In genomic region chr3:12461097-12461649, GRCh38 we compare ENCODE assay signal across 29 cellular contexts. TPM values are rescaled to one million over a fixed set of nuclear protein-coding genes. Genes with fewer than 3 reads are reported as not detected.
DNase-seq lines count a peak whose midpoint lies in the region; ATAC-seq and TF ChIP-seq lines count a peak whose summit lies in the region.
"Had no signal": no experiment of that assay in that cellular context is flagged by ENCODE, and none has a peak within 500 bp of the region (broad histone marks: within the 10 kb centered on the region; RNA-seq: fewer than 3 reads in every experiment).

No MANE protein-coding gene starts in this region.

- H3K36me3 Mint-ChIP-seq in CD14-positive monocyte (peaks cover 0 to 2% of the 10 kb centered on the region in 2 donors), endodermal cell (ENCODE audit: low read depth) (no peaks in the 10 kb centered on the region)
- no peaks in the 10 kb centered on the region for H3K36me3 Mint-ChIP-seq in naive thymus-derived CD4-positive, alpha-beta T cell
- H3K36me3 Mint-ChIP-seq: CD8-positive, alpha-beta memory T cell; natural killer cell had no signal

- no peak for DNase-seq in CD14-positive monocyte (ENCODE audit: low spot score)
- peak; percentile 4 for DNase-seq in EH (ENCODE audit: low read depth)
- DNase-seq in naive thymus-derived CD4-positive, alpha-beta T cell = no peak
- DNase-seq in NCI-H82 (lab: John Stamatoyannopoulos, UW) = no peak
- no peak for DNase-seq in endodermal cell
- DNase-seq in NCI-H2029 (lab: John Stamatoyannopoulos, UW) = no peak
- DNase-seq: activated CD4-positive, alpha-beta T cell treated with anti-CD3 and anti-CD28 coated beads, Interleukin-2, amount 50 U/mL, for 1 hour; activated CD8-positive, alpha-beta memory T cell treated with anti-CD3 and anti-CD28 coated beads, Interleukin-2, amount 50 U/mL, for 48 hours; activated gamma-delta T cell treated with Interleukin-2 at 50 U/mL for 16 hours; amygdala; CD8-positive, alpha-beta memory T cell; DMS153; effector memory CD8-positive, alpha-beta T cell; foreskin melanocyte; GF-D8; hypothalamus; KG1; left lung; natural killer cell; NCI-H524 treated with DMSO at 0.1 percent for 48 hours; pancreas; right cardiac atrium; SJCRH30; upper lobe of left lung had no signal

- H3K4me3 Mint-ChIP-seq in CD14-positive monocyte = no peak overlapping the region
- peak overlapping the region in 1 of 10 donors; percentile 50 for H3K4me3 Mint-ChIP-seq in naive thymus-derived CD4-positive, alpha-beta T cell
- no peak overlapping the region for H3K4me3 Mint-ChIP-seq in endodermal cell
- H3K4me3 Mint-ChIP-seq: CD8-positive, alpha-beta memory T cell; effector memory CD8-positive, alpha-beta T cell; natural killer cell; T-helper 1 cell treated with Interleukin-12 subunit alpha and Interleukin-12 subunit beta and Interleukin-4 antibody, amounts not matched to agents 30 μg/mL and 1 μg/mL, for 36 hours had no signal

- intact Hi-C loops in CD14-positive monocyte (cut with micrococcal nuclease) = no loop called here
- intact Hi-C loops in naive thymus-derived CD4-positive, alpha-beta T cell (cut with micrococcal nuclease) = no loop called here

- no peak overlapping the region for H3K9ac ChIP-seq in endodermal cell (ENCODE audit: extremely low read depth, low read length, poor library complexity, severe bottlenecking)

- H3K9me3 Mint-ChIP-seq in CD14-positive monocyte (peaks cover 0 to 3% (median 0%) of the 10 kb centered on the region in 7 donors), endodermal cell (no peaks in the 10 kb centered on the region)
- H3K9me3 Mint-ChIP-seq in naive thymus-derived CD4-positive, alpha-beta T cell = peaks cover 0 to 9% (median 0%) of the 10 kb centered on the region in 11 donors
- H3K9me3 Mint-ChIP-seq: CD8-positive, alpha-beta memory T cell; effector memory CD8-positive, alpha-beta T cell; natural killer cell; T-helper 1 cell treated with Interleukin-12 subunit alpha and Interleukin-12 subunit beta and Interleukin-4 antibody, amounts not matched to agents 30 μg/mL and 1 μg/mL, for 36 hours had no signal

- peaks cover 0 to 11% of the 10 kb centered on the region in 2 donors for H3K4me1 ChIP-seq in naive thymus-derived CD4-positive, alpha-beta T cell (ENCODE audit: control insufficient read depth in 2 of 2, insufficient read depth in 2 of 2, low read length in 2 of 2)
- no peaks in the 10 kb centered on the region for H3K4me1 ChIP-seq in endodermal cell (ENCODE audit: control insufficient read depth, insufficient read depth, low read length)
- H3K4me1 ChIP-seq: breast epithelium, pancreas, SJCRH30 had no signal

- POLR2A ChIA-PET in naive thymus-derived CD4-positive, alpha-beta T cell (lab: Charles Lee) = interaction anchor here (2.2 kb wide), 1 partner anchor 22 kb away, joined by 8 read pairs; the partner anchor contains the start of gene TSEN2

- no peaks in the 10 kb centered on the region for H3K9me3 ChIP-seq in naive thymus-derived CD4-positive, alpha-beta T cell (ENCODE audit: control insufficient read depth in 2 of 3, low read length in 3 of 3)
- H3K9me3 ChIP-seq in endodermal cell (ENCODE audit: control insufficient read depth, low read length) = no peaks in the 10 kb centered on the region
- H3K9me3 ChIP-seq: breast epithelium, esophagus muscularis mucosa, left lung, pancreas, SJCRH30, upper lobe of left lung had no signal

- TF ChIP-seq CTCF in CD14-positive monocyte (IDR thresholded peaks at IDR 0.05) (no peak), endodermal cell (conservative IDR thresholded peaks at IDR 0.05) (no peak)

- H3K27ac ChIP-seq in naive thymus-derived CD4-positive, alpha-beta T cell (ENCODE audit: low read depth, low read length) = no peak overlapping the region
- no peak overlapping the region for H3K27ac ChIP-seq in endodermal cell (ENCODE audit: low read depth, low read length)
- H3K27ac ChIP-seq: breast epithelium, esophagus muscularis mucosa, left lung, pancreas, SJCRH30 had no signal

- H3K4me1 Mint-ChIP-seq in CD14-positive monocyte (peaks cover 64% of the 10 kb centered on the region), endodermal cell (peaks cover 10% of the 10 kb centered on the region)
- H3K4me1 Mint-ChIP-seq in naive thymus-derived CD4-positive, alpha-beta T cell = peaks cover 3 to 29% (median 21%) of the 10 kb centered on the region in 7 donors

- WGBS in endodermal cell (ENCODE audit: insufficient coverage in 1 of 2, insufficient read length in 1 of 2), 2 experiments = 90% methylated on average over 6 to 7 of the region's 7 CpGs

- peak; percentile 37; the same call in 2 of the 3 replicates for ATAC-seq in SK-N-SH treated with all-trans-retinoic acid at 6 μM for 48 hours
- ATAC-seq in naive thymus-derived CD4-positive, alpha-beta T cell = no peak
- no peak for ATAC-seq in GM19395 (IDR thresholded peaks at IDR 0.05; ENCODE audit: unreplicated experiment)
- ATAC-seq: effector memory CD8-positive, alpha-beta T cell; left lung; natural killer cell; pancreas had no signal

- H3K27ac Mint-ChIP-seq in CD14-positive monocyte = peak overlapping the region in 5 of 7 donors; percentile 65 to 96 (median 94)
- peak overlapping the region in 5 of 9 donors; percentile 1 to 62 (median 44) for H3K27ac Mint-ChIP-seq in naive thymus-derived CD4-positive, alpha-beta T cell
- H3K27ac Mint-ChIP-seq in endodermal cell = no peak overlapping the region
- H3K27ac Mint-ChIP-seq: effector memory CD8-positive, alpha-beta T cell; natural killer cell; T-helper 1 cell treated with Interleukin-12 subunit alpha and Interleukin-12 subunit beta and Interleukin-4 antibody, amounts not matched to agents 30 μg/mL and 1 μg/mL, for 36 hours had no signal

- H3K27me3 ChIP-seq in naive thymus-derived CD4-positive, alpha-beta T cell (ENCODE audit: control insufficient read depth in 2 of 2, insufficient read depth in 2 of 2, low read length in 2 of 2) = no peaks in the 10 kb centered on the region
- peaks cover 32% of the 10 kb centered on the region for H3K27me3 ChIP-seq in endodermal cell (ENCODE audit: control insufficient read depth, insufficient read depth, low read length, poor library complexity, severe bottlenecking)
- H3K27me3 ChIP-seq: breast epithelium, left lung, pancreas, SJCRH30, upper lobe of left lung had no signal

- H3K4me3 ChIP-seq in naive thymus-derived CD4-positive, alpha-beta T cell (ENCODE audit: low read length) = no peak overlapping the region
- H3K4me3 ChIP-seq in endodermal cell (ENCODE audit: low read length) = no peak overlapping the region
- H3K4me3 ChIP-seq: breast epithelium, esophagus muscularis mucosa, left lung, pancreas, SJCRH30, upper lobe of left lung had no signal

- no peaks in the 10 kb centered on the region for H3K27me3 Mint-ChIP-seq in CD14-positive monocyte (ENCODE audit: low read depth in 3 of 3)
- no peaks in the 10 kb centered on the region for H3K27me3 Mint-ChIP-seq in naive thymus-derived CD4-positive, alpha-beta T cell
- H3K27me3 Mint-ChIP-seq in endodermal cell (ENCODE audit: insufficient read depth) = peaks cover 30% of the 10 kb centered on the region
- H3K27me3 Mint-ChIP-seq: CD8-positive, alpha-beta memory T cell; effector memory CD8-positive, alpha-beta T cell had no signal

- H3K36me3 ChIP-seq in naive thymus-derived CD4-positive, alpha-beta T cell (ENCODE audit: control insufficient read depth in 2 of 3, insufficient read depth in 3 of 3, low read length in 3 of 3) = no peaks in the 10 kb centered on the region
- no peaks in the 10 kb centered on the region for H3K36me3 ChIP-seq in endodermal cell (ENCODE audit: control insufficient read depth, insufficient read depth, low read length)
- H3K36me3 ChIP-seq: breast epithelium, esophagus muscularis mucosa, left lung, pancreas, SJCRH30, upper lobe of left lung had no signal

- CTCF ChIA-PET in naive thymus-derived CD4-positive, alpha-beta T cell (lab: Charles Lee) = interaction anchor here (0.7 to 1.1 kb wide), 2 partner anchors 13 to 19 kb away, joined by 3 to 5 read pairs; no protein-coding TSS in a partner anchor

TF ChIP-seq in SK-N-SH treated with all-trans-retinoic acid at 6 μM for 48 hours, 23 proteins besides CTCF, POLR2A, EP300 and RAD21:
- TF ChIP-seq ARNTL (CRISPR knock-in tag; IDR thresholded peaks at IDR 0.05; ENCODE audit: borderline replicate concordance, low read depth) (no peak), SNAI2 (CRISPR knock-in tag; IDR thresholded peaks at IDR 0.05) (no peak), BACH2 (CRISPR knock-in tag; IDR thresholded peaks at IDR 0.05; ENCODE audit: borderline replicate concordance) (no peak), CSDC2 (CRISPR knock-in tag; IDR thresholded peaks at IDR 0.05) (no peak), ZFP30 (CRISPR knock-in tag; IDR thresholded peaks at IDR 0.05) (no peak), PPARA (CRISPR knock-in tag; IDR thresholded peaks at IDR 0.05; ENCODE audit: borderline replicate concordance) (no peak)
TF ChIP-seq in SK-N-SH treated with all-trans-retinoic acid at 6 μM for 48 hours: peak in this region for 0.

RNA-seq across cellular contexts. Expression of gene TSEN2, which starts 23.1 kb away (rescaled TPM):
- polyA plus RNA-seq in CD14-positive monocyte = 1 to 10 TPM; 3.2 to 3.9 TPM
- 10 to 100 TPM; 12.1 to 27.5 (median 13.6) TPM for total RNA-seq in naive thymus-derived CD4-positive, alpha-beta T cell
- 10 to 100 TPM; 13.9 to 20.0 TPM for polyA plus RNA-seq in naive thymus-derived CD4-positive, alpha-beta T cell
- 10 to 100 TPM; 16.6 to 18.2 TPM for total RNA-seq in endodermal cell
- polyA plus RNA-seq in endodermal cell (2013, experiment 1 of 2) = 20.4 TPM
- 21.9 TPM for polyA plus RNA-seq in endodermal cell (2013, experiment 2 of 2)
